Comparison of ENCODE assay signal across 8 cellular contexts in the genomic region with DNA sequence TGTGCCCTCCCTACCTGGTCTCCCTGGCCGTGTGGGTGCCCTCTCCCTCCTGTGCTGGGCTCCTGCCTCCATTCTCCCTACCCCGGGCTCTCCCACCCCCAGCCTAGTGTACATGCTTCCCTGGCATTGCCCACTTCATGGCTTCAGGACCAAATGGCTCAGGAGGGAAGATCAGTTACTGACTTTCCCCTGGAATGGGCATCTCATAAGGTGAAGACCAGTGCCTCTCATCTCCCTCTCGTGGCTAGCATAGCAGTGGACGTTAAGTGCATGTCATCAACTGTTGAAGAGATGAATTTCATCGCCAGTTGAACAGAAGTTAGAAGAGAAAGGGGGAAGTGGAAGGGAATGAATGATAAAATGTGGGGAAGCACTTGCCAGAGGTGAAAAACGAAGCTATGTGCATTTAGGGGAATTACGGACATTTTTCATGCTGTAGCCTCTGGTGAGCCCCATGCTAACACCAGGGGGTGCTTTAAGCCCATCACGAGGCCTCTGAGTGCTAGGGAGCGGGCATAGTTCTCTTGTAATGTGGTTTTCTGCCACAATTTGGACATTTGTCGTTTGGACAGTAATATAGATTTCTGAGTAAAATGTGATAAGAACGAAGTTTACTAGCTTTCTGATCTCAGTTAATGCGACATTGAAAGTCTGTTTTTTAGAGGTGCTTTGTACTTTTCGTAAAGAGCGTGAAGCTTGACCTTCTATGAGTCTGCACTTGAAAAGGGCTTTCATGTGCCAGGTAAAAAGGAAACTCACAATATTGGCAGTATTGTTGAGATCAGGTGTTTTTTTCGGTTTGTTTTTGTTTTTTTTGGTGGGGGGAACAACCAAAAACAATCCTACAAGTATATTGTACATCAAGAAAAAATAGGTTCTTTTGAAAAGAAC. TPM values are rescaled to one million over a fixed set of nuclear protein-coding genes. Genes with fewer than 3 reads are reported as not detected.
DNase-seq lines count a peak whose midpoint lies in the region; ATAC-seq and TF ChIP-seq lines count a peak whose summit lies in the region.

No MANE protein-coding gene starts in this region.

- H3K36me3 Mint-ChIP-seq in HFFc6 (ENCODE audit: low read depth) = peaks cover 13% of the 10 kb centered on the region

- H3K79me2 ChIP-seq in PC-3 (ENCODE audit: low read length) = no peaks in the 10 kb centered on the region

- H3K27me3 ChIP-seq in PC-3 (ENCODE audit: low read length) = no peaks in the 10 kb centered on the region

- TF ChIP-seq CTCF in HFFc6 (IDR thresholded peaks at IDR 0.05) = peak; percentile 90
- peak; percentile 93 for TF ChIP-seq CTCF in PC-3 (conservative IDR thresholded peaks at IDR 0.05; ENCODE audit: low read depth, low read length)

- peak; percentile 61 for DNase-seq in COLO668 (lab: John Stamatoyannopoulos, UW; ENCODE audit: unreplicated experiment)
- peak; percentile 50 for DNase-seq in HFFc6
- DNase-seq in PC-3 = peak; percentile 71
- DNase-seq in activated T-helper 9 cell treated with anti-CD3 and anti-CD28 coated beads, Interleukin-2, amount 50 U/mL, for 16 hours (ENCODE audit: low read depth) = peak; percentile 16
- DNase-seq in head of caudate nucleus = peak in 35 of 42 donors; percentile 18 to 75 (median 50)
- DNase-seq in sciatic nerve (ENCODE audit: low spot score) = peak; percentile 81

- H3K9me3 ChIP-seq in PC-3 (ENCODE audit: low read length) = no peaks in the 10 kb centered on the region

- no peak overlapping the region for H3K27ac ChIP-seq in PC-3 (ENCODE audit: low read length)

- H3F3A ChIP-seq in PC-3 (ENCODE audit: low read length, unreplicated experiment) = no peaks in the 10 kb centered on the region

- H3K9ac ChIP-seq in PC-3 (ENCODE audit: low read length) = no peak overlapping the region

- H4K20me1 ChIP-seq in PC-3 (ENCODE audit: low read length) = no peaks in the 10 kb centered on the region

- intact Hi-C loops in PC-3 (cut with micrococcal nuclease) (loop anchor here (1.0 to 5.0 kb wide), 3 partner anchors 67 to 415 kb away; no protein-coding TSS in a partner anchor), head of caudate nucleus (cut with DNase I) (no loop called here), sciatic nerve (cut with DNase I) (loop anchor here (2.0 kb wide), 1 partner anchor 412 kb away; no protein-coding TSS in a partner anchor)

- no peak overlapping the region for H3K4me3 Mint-ChIP-seq in HFFc6

- no peak overlapping the region for H2AFZ ChIP-seq in PC-3 (ENCODE audit: low read length)

- H3K27ac Mint-ChIP-seq in HFFc6 = peak overlapping the region; percentile 40

- H3K9me2 ChIP-seq in PC-3 (replicated peaks; ENCODE audit: low read length) = no peaks in the 10 kb centered on the region

- H3K27me3 Mint-ChIP-seq in HFFc6 (ENCODE audit: insufficient read depth) = no peaks in the 10 kb centered on the region; the same call in 1 of the 2 replicates

- no peak overlapping the region for H3K4me2 ChIP-seq in PC-3 (ENCODE audit: low read length)

- H3K4me1 Mint-ChIP-seq in HFFc6 (ENCODE audit: low read depth) = peaks cover 23% of the 10 kb centered on the region

- peak; percentile 99 for ATAC-seq in PC-3
- peak; percentile 98 for ATAC-seq in sciatic nerve
- no peak for ATAC-seq in HG03520 (IDR thresholded peaks at IDR 0.05; ENCODE audit: unreplicated experiment)
- no peak for ATAC-seq in GM21717 (IDR thresholded peaks at IDR 0.05; ENCODE audit: unreplicated experiment)

- H3K9me3 Mint-ChIP-seq in HFFc6 = no peaks in the 10 kb centered on the region

- H3K4me1 ChIP-seq in PC-3 (ENCODE audit: insufficient read depth, low read length) = no peaks in the 10 kb centered on the region

- POLR2A ChIA-PET in PC-3 (lab: Charles Lee; ENCODE audit: unreplicated experiment) = no interaction called here

- CTCF ChIA-PET in PC-3 (lab: Charles Lee) = interaction anchor here (0.6 to 0.8 kb wide), 2 partner anchors 159 to 414 kb away, joined by 5 to 6 read pairs; no protein-coding TSS in a partner anchor

- H3K36me3 ChIP-seq in PC-3 (ENCODE audit: low read depth, low read length) = no peaks in the 10 kb centered on the region

- no TSS peak for BruUV-seq in PC-3 (replicated peaks; lab: Mats Ljungman, UMichigan)

- no peak overlapping the region for H3K4me3 ChIP-seq in PC-3 (ENCODE audit: low read length)

RNA-seq across cellular contexts. Expression of gene TRAF3IP1, which starts 50.4 kb away (rescaled TPM):
- 10 to 100 TPM; 15.7 to 21.7 (median 17.6) TPM for total RNA-seq in HFFc6 (2021; fragmentation: NEBNext Ultra II Directional; extraction: Animal tissue kit (Norgen Biotek cat#: 25700))
- total RNA-seq in PC-3 (2014; rRNA removed) (8.2 and 12.0 TPM in 2 replicates), sciatic nerve (33.4 TPM)

RNA-seq across cellular contexts. Expression of gene ASB1, which starts 56.0 kb away (rescaled TPM):
- 10 to 100 TPM; 56.0 to 77.5 (median 74.4) TPM for total RNA-seq in HFFc6 (2021; fragmentation: NEBNext Ultra II Directional; extraction: Animal tissue kit (Norgen Biotek cat#: 25700))
- total RNA-seq in PC-3 (2014; rRNA removed) (28.9 and 60.0 TPM in 2 replicates), sciatic nerve (38.1 TPM)

Comparison
In these comparisons a context has a peak if more than half of its experiments do, and no peak if none do; other contexts are left out.
1. DNase-seq: peak in every context shown above with its lines; median percentile 81 in sciatic nerve; 71 in PC-3; 61 in COLO668; 50 in HFFc6; 50 in head of caudate nucleus; 16 in activated T-helper 9 cell treated with anti-CD3 and anti-CD28 coated beads, Interleukin-2, amount 50 U/mL, for 16 hours.
2. ATAC-seq: peak in PC-3 (single experiment) and sciatic nerve (single experiment); none in HG03520 (single experiment) and GM21717 (single experiment).